In the genomic region with DNA sequence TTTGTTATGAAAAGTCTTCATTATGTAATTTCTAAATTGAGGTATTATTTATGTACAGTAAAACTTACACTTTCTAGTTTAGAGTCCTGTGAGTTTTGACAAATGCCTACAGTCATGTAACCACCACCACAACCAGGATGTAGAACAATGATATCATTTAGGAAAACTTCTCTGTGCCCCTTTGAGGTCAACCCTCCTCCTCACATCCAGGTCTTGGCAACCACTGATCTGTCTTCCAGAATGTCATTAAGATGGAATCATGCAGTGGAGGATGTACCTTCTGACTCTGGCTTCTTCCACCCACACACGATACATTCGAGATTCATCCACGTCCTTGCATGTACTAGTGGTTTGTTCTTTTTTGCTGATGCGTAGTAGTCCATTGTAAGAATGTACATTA, we compare ENCODE assay signal across 23 cellular contexts.
"Had no signal": no experiment of that assay in that cellular context is flagged by ENCODE, and none has a peak within 500 bp of the region (broad histone marks: within the 10 kb centered on the region; RNA-seq: fewer than 3 reads in every experiment).

No MANE protein-coding gene starts in this region.

- H3K27ac ChIP-seq: dorsolateral prefrontal cortex, epithelial cell of prostate, suprapubic skin, transverse colon had no signal

- ATAC-seq: activated CD8-positive, alpha-beta memory T cell treated with anti-CD3 and anti-CD28 coated beads, Interleukin-2, amount 10 ng/mL, durations not matched to agents 7 days and 5 days; left ventricle myocardium superior; mucosa of descending colon; WTC11 had no signal

- H3K4me1 ChIP-seq: suprapubic skin, transverse colon had no signal

- FAIRE-seq: colon had no signal

- H3K27ac Mint-ChIP-seq: activated CD4-positive, alpha-beta memory T cell treated with anti-CD3 and anti-CD28 coated beads, Interleukin-2, amount 10 ng/mL, durations not matched to agents 7 days and 5 days; activated CD8-positive, alpha-beta memory T cell treated with anti-CD3 and anti-CD28 coated beads, Interleukin-2, amount 10 ng/mL, durations not matched to agents 7 days and 5 days; activated naive CD8-positive, alpha-beta T cell; brain; endodermal cell; memory B cell; naive B cell; progenitor cell of endocrine pancreas; stimulated activated naive CD8-positive, alpha-beta T cell treated with anti-CD3 and anti-CD28 coated beads, Interleukin-15, Interleukin-2, amounts not matched to agents 100 ng/mL and 50 ng/mL, for 24 hours; WTC11 had no signal

- H3K9me3 ChIP-seq: mucosa of descending colon, suprapubic skin, transverse colon had no signal

- H3K27me3 Mint-ChIP-seq: activated CD4-positive, alpha-beta memory T cell treated with anti-CD3 and anti-CD28 coated beads, Interleukin-2, amount 10 ng/mL, durations not matched to agents 7 days and 5 days; activated CD8-positive, alpha-beta memory T cell treated with anti-CD3 and anti-CD28 coated beads, Interleukin-2, amount 10 ng/mL, durations not matched to agents 7 days and 5 days; activated naive CD8-positive, alpha-beta T cell; brain; progenitor cell of endocrine pancreas; stimulated activated naive CD8-positive, alpha-beta T cell treated with anti-CD3 and anti-CD28 coated beads, Interleukin-15, Interleukin-2, amounts not matched to agents 100 ng/mL and 50 ng/mL, for 24 hours had no signal

- H3K9me3 Mint-ChIP-seq: activated CD4-positive, alpha-beta memory T cell treated with anti-CD3 and anti-CD28 coated beads, Interleukin-2, amount 10 ng/mL, durations not matched to agents 7 days and 5 days; brain; endodermal cell; memory B cell; naive B cell; neural crest cell; stimulated activated naive CD8-positive, alpha-beta T cell treated with anti-CD3 and anti-CD28 coated beads, Interleukin-15, Interleukin-2, amounts not matched to agents 100 ng/mL and 50 ng/mL, for 24 hours; WTC11 had no signal

- DNase-seq: activated CD4-positive, alpha-beta memory T cell treated with anti-CD3 and anti-CD28 coated beads, Interleukin-2, amount 10 ng/mL, durations not matched to agents 7 days and 5 days; activated CD4-positive, alpha-beta T cell treated with anti-CD3 and anti-CD28 coated beads for 4 hours; activated CD8-positive, alpha-beta memory T cell treated with anti-CD3 and anti-CD28 coated beads, Interleukin-2, amount 10 ng/mL, durations not matched to agents 7 days and 5 days; central memory CD4-positive, alpha-beta T cell; dorsolateral prefrontal cortex; endodermal cell; head of caudate nucleus; left ventricle myocardium superior; mucosa of descending colon; naive B cell; SW 1271; T-helper 2 cell; transverse colon had no signal

- H3K4me1 Mint-ChIP-seq: activated CD4-positive, alpha-beta memory T cell treated with anti-CD3 and anti-CD28 coated beads, Interleukin-2, amount 10 ng/mL, durations not matched to agents 7 days and 5 days; activated CD8-positive, alpha-beta memory T cell treated with anti-CD3 and anti-CD28 coated beads, Interleukin-2, amount 10 ng/mL, durations not matched to agents 7 days and 5 days; brain; endodermal cell; memory B cell; naive B cell; WTC11 had no signal

- H3K4me3 Mint-ChIP-seq: activated CD4-positive, alpha-beta memory T cell treated with anti-CD3 and anti-CD28 coated beads, Interleukin-2, amount 10 ng/mL, durations not matched to agents 7 days and 5 days; activated CD8-positive, alpha-beta memory T cell treated with anti-CD3 and anti-CD28 coated beads, Interleukin-2, amount 10 ng/mL, durations not matched to agents 7 days and 5 days; activated naive CD8-positive, alpha-beta T cell; brain; endodermal cell; memory B cell; naive B cell; neural crest cell; stimulated activated naive CD8-positive, alpha-beta T cell treated with anti-CD3 and anti-CD28 coated beads, Interleukin-15, Interleukin-2, amounts not matched to agents 100 ng/mL and 50 ng/mL, for 24 hours; WTC11 had no signal

- H3K36me3 Mint-ChIP-seq: activated CD8-positive, alpha-beta memory T cell treated with anti-CD3 and anti-CD28 coated beads, Interleukin-2, amount 10 ng/mL, durations not matched to agents 7 days and 5 days; memory B cell; naive B cell; WTC11 had no signal

- H3K4me3 ChIP-seq: dorsolateral prefrontal cortex, mucosa of descending colon, suprapubic skin, transverse colon had no signal
